Comparison of ENCODE assay signal across 9 cellular contexts in genomic region chr20:50713677-50714101, GRCh38. TPM values are rescaled to one million over a fixed set of nuclear protein-coding genes. Genes with fewer than 3 reads are reported as not detected.
DNase-seq lines count a peak whose midpoint lies in the region; ATAC-seq, FAIRE-seq and TF ChIP-seq lines count a peak whose summit lies in the region.
"Had no signal": no experiment of that assay in that cellular context is flagged by ENCODE, and none has a peak within 500 bp of the region (broad histone marks: within the 10 kb centered on the region; RNA-seq: fewer than 3 reads in every experiment).

No MANE protein-coding gene starts in this region.

- no peaks in the 10 kb centered on the region for H3K9me3 ChIP-seq in pancreas

- ATAC-seq in SK-N-SH treated with all-trans-retinoic acid at 6 μM for 48 hours: peak; percentile 76
- peak; percentile 72 for ATAC-seq in Right ventricle myocardium superior (ENCODE audit: poor library complexity)
- peak; percentile 63 to 89 (median 84) for ATAC-seq in pancreas
- no peak for ATAC-seq in activated CD8-positive, alpha-beta T cell treated with anti-CD3 and anti-CD28 coated beads for 36 hours

- 36 to 50% methylated on average over 7 of the region's 7 CpGs for WGBS in pancreas, 2 donors

- H3K27ac Mint-ChIP-seq in activated CD8-positive, alpha-beta T cell treated with anti-CD3 and anti-CD28 coated beads for 36 hours: no peak overlapping the region

- H3K36me3 Mint-ChIP-seq in activated CD8-positive, alpha-beta T cell treated with anti-CD3 and anti-CD28 coated beads for 36 hours (ENCODE audit: low read depth): no peaks in the 10 kb centered on the region

- peak in 3 of 4 donors; percentile 25 to 36 (median 29) for TF ChIP-seq CTCF in pancreas (IDR thresholded peaks at IDR 0.05)
- TF ChIP-seq CTCF in activated CD8-positive, alpha-beta T cell treated with anti-CD3 and anti-CD28 coated beads for 36 hours (IDR thresholded peaks at IDR 0.05): no peak

- FAIRE-seq in pancreas (lab: Jason Lieb, UNC): no peak
- FAIRE-seq: GM12892 had no signal

- no peaks in the 10 kb centered on the region for H3K27me3 ChIP-seq in pancreas

- intact Hi-C loops in Right ventricle myocardium superior (cut with DNase I): no loop called here
- intact Hi-C loops in pancreas (cut with DNase I): loop anchor here in 2 of 3 donors (5.0 to 10.0 kb wide), 2 partner anchors 49 to 51 kb away; no protein-coding TSS in a partner anchor
- intact Hi-C loops in activated CD8-positive, alpha-beta T cell treated with anti-CD3 and anti-CD28 coated beads for 36 hours (cut with micrococcal nuclease): no loop called here

- H3K36me3 ChIP-seq in pancreas: no peaks in the 10 kb centered on the region

- peaks cover 11% of the 10 kb centered on the region for H3K27me3 Mint-ChIP-seq in activated CD8-positive, alpha-beta T cell treated with anti-CD3 and anti-CD28 coated beads for 36 hours

- H3K27ac ChIP-seq in pancreas: no peak overlapping the region

- no peak overlapping the region for H3K4me3 ChIP-seq in pancreas

- no peak overlapping the region for H3K4me3 Mint-ChIP-seq in activated CD8-positive, alpha-beta T cell treated with anti-CD3 and anti-CD28 coated beads for 36 hours

- no peaks in the 10 kb centered on the region for H3K9me3 Mint-ChIP-seq in activated CD8-positive, alpha-beta T cell treated with anti-CD3 and anti-CD28 coated beads for 36 hours

- CTCF ChIA-PET in activated CD8-positive, alpha-beta T cell treated with anti-CD3 and anti-CD28 coated beads for 36 hours (lab: Charles Lee): interaction anchor here (1.1 kb wide), 1 partner anchor 11 kb away, joined by 3 read pairs; no protein-coding TSS in a partner anchor

- peak; percentile 61 for DNase-seq in ELR (ENCODE audit: low read depth)
- DNase-seq in Right ventricle myocardium superior: peak; percentile 34
- DNase-seq in pancreas: peak in 4 of 6 donors; percentile 32 to 57 (median 51)
- no peak for DNase-seq in stimulated activated CD4-positive, alpha-beta T cell treated with anti-CD3 and anti-CD28 coated beads, Interleukin-4, amount 100 ng/mL, for 24 hours
- DNase-seq in SKM-1 treated with dmso at 0.1 percent for 144 hours (lab: John Stamatoyannopoulos, UW; ENCODE audit: unreplicated experiment): no peak
- no peak for DNase-seq in NCI-H146 (lab: John Stamatoyannopoulos, UW)
- DNase-seq in activated CD8-positive, alpha-beta T cell treated with anti-CD3 and anti-CD28 coated beads for 36 hours: no peak

- no peaks in the 10 kb centered on the region for H3K4me1 Mint-ChIP-seq in activated CD8-positive, alpha-beta T cell treated with anti-CD3 and anti-CD28 coated beads for 36 hours (ENCODE audit: low read depth)

- H3K4me1 ChIP-seq in pancreas: peaks cover 0 to 25% (median 4%) of the 10 kb centered on the region in 3 donors

- POLR2A ChIA-PET in activated CD8-positive, alpha-beta T cell treated with anti-CD3 and anti-CD28 coated beads for 36 hours (lab: Charles Lee): no interaction called here

TF ChIP-seq in SK-N-SH treated with all-trans-retinoic acid at 6 μM for 48 hours, 23 proteins besides CTCF, POLR2A, EP300 and RAD21 (continues in another document):
- no peak for TF ChIP-seq SNAI2 (CRISPR knock-in tag; IDR thresholded peaks at IDR 0.05)
- TF ChIP-seq OSR1 (CRISPR knock-in tag; IDR thresholded peaks at IDR 0.05): no peak
- no peak for TF ChIP-seq PPARA (CRISPR knock-in tag; IDR thresholded peaks at IDR 0.05; ENCODE audit: borderline replicate concordance)
- TF ChIP-seq POU6F1 (CRISPR knock-in tag; IDR thresholded peaks at IDR 0.05; ENCODE audit: borderline replicate concordance, low read depth): no peak
- TF ChIP-seq TCF4 (CRISPR knock-in tag; IDR thresholded peaks at IDR 0.05; ENCODE audit: borderline replicate concordance): no peak
- no peak for TF ChIP-seq PATZ1 (CRISPR knock-in tag; IDR thresholded peaks at IDR 0.05; ENCODE audit: borderline replicate concordance)
- no peak for TF ChIP-seq TOX (CRISPR knock-in tag; IDR thresholded peaks at IDR 0.05; ENCODE audit: borderline replicate concordance)
- TF ChIP-seq ESRRG (CRISPR knock-in tag; IDR thresholded peaks at IDR 0.05): no peak
- TF ChIP-seq ZNF70 (CRISPR knock-in tag; IDR thresholded peaks at IDR 0.05): no peak
- TF ChIP-seq CREB5 (CRISPR knock-in tag; IDR thresholded peaks at IDR 0.05; ENCODE audit: low read depth): no peak
- no peak for TF ChIP-seq ZNF565 (CRISPR knock-in tag; conservative IDR thresholded peaks at IDR 0.05; ENCODE audit: low read depth)
- TF ChIP-seq ZNF8 (CRISPR knock-in tag; IDR thresholded peaks at IDR 0.05): no peak
- no peak for TF ChIP-seq ZFP3 (CRISPR knock-in tag; IDR thresholded peaks at IDR 0.05)
- TF ChIP-seq ZFP30 (CRISPR knock-in tag; IDR thresholded peaks at IDR 0.05): no peak
- TF ChIP-seq ZC3H10 (CRISPR knock-in tag; IDR thresholded peaks at IDR 0.05): no peak
- no peak for TF ChIP-seq CSRNP3 (CRISPR knock-in tag; IDR thresholded peaks at IDR 0.05)

RNA-seq across cellular contexts. Expression of gene PARD6B, which starts 17.7 kb away (rescaled TPM):
- total RNA-seq in Right ventricle myocardium superior: 4.7 TPM
- 10 to 100 TPM in 4 of 6 donors, 1 to 10 TPM in 2; 8.1 to 17.8 (median 11.9) TPM for total RNA-seq in pancreas
- polyA plus RNA-seq in pancreas: 1 to 10 TPM; 3.1 to 4.2 TPM
- 1 to 10 TPM; 4.7 to 6.6 TPM for total RNA-seq in activated CD8-positive, alpha-beta T cell treated with anti-CD3 and anti-CD28 coated beads for 36 hours

RNA-seq across cellular contexts. Expression of gene RIPOR3, which starts 22.3 kb away (rescaled TPM):
- total RNA-seq in Right ventricle myocardium superior (8.1 TPM), pancreas (1 to 10 TPM in 4 of 6 donors, under 1 TPM in 2; 0.67 to 3.4 (median 1.5) TPM)
- 10 to 100 TPM in 1 of 2 donors, 1 to 10 TPM in 1; 8.1 to 11.3 TPM for polyA plus RNA-seq in pancreas
- not detected for total RNA-seq in activated CD8-positive, alpha-beta T cell treated with anti-CD3 and anti-CD28 coated beads for 36 hours

Comparison
In these comparisons a context has a peak if more than half of its experiments do, and no peak if none do; other contexts are left out.
1. DNase-seq: peak in ELR (single experiment), Right ventricle myocardium superior (single experiment) and pancreas (4 of 6); none in stimulated activated CD4-positive, alpha-beta T cell treated with anti-CD3 and anti-CD28 coated beads, Interleukin-4, amount 100 ng/mL, for 24 hours (single experiment), SKM-1 treated with dmso at 0.1 percent for 144 hours (single experiment), NCI-H146 (single experiment) and activated CD8-positive, alpha-beta T cell treated with anti-CD3 and anti-CD28 coated beads for 36 hours (single experiment).
2. intact Hi-C loops: an anchor here in pancreas (5.0 to 10.0 kb wide); none called in Right ventricle myocardium superior and activated CD8-positive, alpha-beta T cell treated with anti-CD3 and anti-CD28 coated beads for 36 hours.